Comparison of ENCODE assay signal across 1 cellular context in genomic region chr1:156259805-156260204, GRCh38.
TF ChIP-seq lines count a peak whose summit lies in the region.

No MANE protein-coding gene starts in this region.

TF ChIP-seq in A549, 52 proteins besides CTCF, POLR2A, EP300 and RAD21:
- TF ChIP-seq HES2 (IDR thresholded peaks at IDR 0.05) (no peak), RARB (CRISPR knock-in tag; IDR thresholded peaks at IDR 0.05) (no peak), ZSCAN20 (CRISPR knock-in tag; IDR thresholded peaks at IDR 0.05) (no peak), RCOR1 (IDR thresholded peaks at IDR 0.05; ENCODE audit: low read depth, low read length) (no peak), ZC3H11A (IDR thresholded peaks at IDR 0.05) (no peak), EHMT2 (IDR thresholded peaks at IDR 0.05; ENCODE audit: low read depth) (no peak), SREBF2 (IDR thresholded peaks at IDR 0.05) (no peak), PHF8 (IDR thresholded peaks at IDR 0.05; ENCODE audit: borderline replicate concordance, low read depth) (no peak), HOXB5 (CRISPR knock-in tag; IDR thresholded peaks at IDR 0.05) (no peak), E2F6 (IDR thresholded peaks at IDR 0.05; ENCODE audit: borderline replicate concordance, low read depth) (no peak), BCL3 (IDR thresholded peaks at IDR 0.05) (no peak), CHD2 (IDR thresholded peaks at IDR 0.05; ENCODE audit: low read length, partially characterized antibody) (no peak)
